Comparison of ENCODE assay signal across 2 cellular contexts in the genomic region with DNA sequence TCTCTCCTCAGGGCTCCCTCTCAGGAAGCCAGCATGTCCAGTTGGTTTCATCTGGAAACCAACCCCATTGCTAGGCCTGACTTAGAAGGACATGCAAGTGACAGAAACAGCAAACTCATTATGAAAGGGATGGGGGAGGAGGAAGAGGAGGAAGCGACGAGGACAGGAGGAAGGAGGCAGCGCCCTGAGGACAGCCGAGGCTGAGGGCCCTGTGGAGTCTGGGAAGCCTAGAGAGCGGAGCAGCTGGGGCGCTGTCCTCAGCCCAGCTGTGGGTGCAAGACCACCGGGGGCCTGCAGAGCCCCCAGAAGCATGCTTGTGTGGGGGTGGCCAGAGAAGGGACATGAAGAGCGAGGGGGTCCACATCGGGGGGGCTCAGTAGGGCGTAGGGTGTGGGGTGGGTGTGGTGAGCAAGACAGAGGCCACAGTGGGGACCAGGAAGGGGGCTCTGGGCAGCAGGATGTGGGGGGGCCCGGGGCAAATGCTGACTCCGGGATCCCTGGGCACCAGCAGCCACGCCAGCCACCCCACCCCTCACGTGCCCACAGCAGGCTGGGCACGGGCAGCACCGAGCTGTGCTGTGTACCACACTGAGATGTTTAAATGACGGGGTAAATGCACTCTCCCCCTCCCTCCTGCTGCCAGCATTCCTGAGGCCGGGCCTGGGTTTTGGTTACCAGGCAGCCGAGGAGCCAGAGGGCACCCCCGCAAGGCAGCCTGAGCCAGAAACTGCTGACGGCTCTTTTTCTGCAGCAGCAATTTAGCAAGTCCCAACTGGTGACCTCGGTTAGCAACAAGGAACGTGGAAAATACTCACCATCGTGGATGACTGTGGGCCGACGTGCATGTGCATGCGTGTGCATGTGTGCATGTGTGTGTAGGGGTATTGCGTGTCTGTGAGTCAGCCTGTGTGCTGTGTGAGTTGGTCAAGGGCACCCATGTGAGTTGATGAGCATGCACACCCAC.
TF ChIP-seq lines count a peak whose summit lies in the region.

No MANE protein-coding gene starts in this region.

TF ChIP-seq in SK-N-SH treated with all-trans-retinoic acid at 6 μM for 48 hours, 23 proteins besides CTCF, POLR2A, EP300 and RAD21 (continued from another document):
- no peak for TF ChIP-seq ARNTL (CRISPR knock-in tag; IDR thresholded peaks at IDR 0.05; ENCODE audit: borderline replicate concordance, low read depth)
- TF ChIP-seq GLIS3 (CRISPR knock-in tag; IDR thresholded peaks at IDR 0.05): no peak
- no peak for TF ChIP-seq ZNF70 (CRISPR knock-in tag; IDR thresholded peaks at IDR 0.05)
- no peak for TF ChIP-seq ZFP3 (CRISPR knock-in tag; IDR thresholded peaks at IDR 0.05)
- no peak for TF ChIP-seq POU6F1 (CRISPR knock-in tag; IDR thresholded peaks at IDR 0.05; ENCODE audit: borderline replicate concordance, low read depth)
- TF ChIP-seq, protein P1, sequence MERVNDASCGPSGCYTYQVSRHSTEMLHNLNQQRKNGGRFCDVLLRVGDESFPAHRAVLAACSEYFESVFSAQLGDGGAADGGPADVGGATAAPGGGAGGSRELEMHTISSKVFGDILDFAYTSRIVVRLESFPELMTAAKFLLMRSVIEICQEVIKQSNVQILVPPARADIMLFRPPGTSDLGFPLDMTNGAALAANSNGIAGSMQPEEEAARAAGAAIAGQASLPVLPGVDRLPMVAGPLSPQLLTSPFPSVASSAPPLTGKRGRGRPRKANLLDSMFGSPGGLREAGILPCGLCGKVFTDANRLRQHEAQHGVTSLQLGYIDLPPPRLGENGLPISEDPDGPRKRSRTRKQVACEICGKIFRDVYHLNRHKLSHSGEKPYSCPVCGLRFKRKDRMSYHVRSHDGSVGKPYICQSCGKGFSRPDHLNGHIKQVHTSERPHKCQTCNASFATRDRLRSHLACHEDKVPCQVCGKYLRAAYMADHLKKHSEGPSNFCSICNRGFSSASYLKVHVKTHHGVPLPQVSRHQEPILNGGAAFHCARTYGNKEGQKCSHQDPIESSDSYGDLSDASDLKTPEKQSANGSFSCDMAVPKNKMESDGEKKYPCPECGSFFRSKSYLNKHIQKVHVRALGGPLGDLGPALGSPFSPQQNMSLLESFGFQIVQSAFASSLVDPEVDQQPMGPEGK (CRISPR knock-in tag; IDR thresholded peaks at IDR 0.05; ENCODE audit: borderline replicate concordance): no peak
- no peak for TF ChIP-seq RARB (CRISPR knock-in tag; IDR thresholded peaks at IDR 0.05)
- TF ChIP-seq ZNF565 (CRISPR knock-in tag; conservative IDR thresholded peaks at IDR 0.05; ENCODE audit: low read depth): no peak
- no peak for TF ChIP-seq ISL1 (CRISPR knock-in tag; IDR thresholded peaks at IDR 0.05)
- no peak for TF ChIP-seq ESRRG (CRISPR knock-in tag; IDR thresholded peaks at IDR 0.05)

TF ChIP-seq in SK-N-SH, 30 proteins besides CTCF, POLR2A, EP300 and RAD21 (continued from another document):
- TF ChIP-seq, protein P2, sequence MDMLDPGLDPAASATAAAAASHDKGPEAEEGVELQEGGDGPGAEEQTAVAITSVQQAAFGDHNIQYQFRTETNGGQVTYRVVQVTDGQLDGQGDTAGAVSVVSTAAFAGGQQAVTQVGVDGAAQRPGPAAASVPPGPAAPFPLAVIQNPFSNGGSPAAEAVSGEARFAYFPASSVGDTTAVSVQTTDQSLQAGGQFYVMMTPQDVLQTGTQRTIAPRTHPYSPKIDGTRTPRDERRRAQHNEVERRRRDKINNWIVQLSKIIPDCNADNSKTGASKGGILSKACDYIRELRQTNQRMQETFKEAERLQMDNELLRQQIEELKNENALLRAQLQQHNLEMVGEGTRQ (IDR thresholded peaks at IDR 0.05; ENCODE audit: borderline replicate concordance, low read depth, low read length): no peak
- TF ChIP-seq TAF1 (IDR thresholded peaks at IDR 0.05; ENCODE audit: borderline replicate concordance, low read depth, low read length) (no peak), ELF1 (IDR thresholded peaks at IDR 0.05) (no peak), GATA2 (CRISPR knock-in tag; IDR thresholded peaks at IDR 0.05) (no peak), SIN3A (IDR thresholded peaks at IDR 0.05; ENCODE audit: borderline replicate concordance, low read depth, low read length) (no peak), TEAD4 (IDR thresholded peaks at IDR 0.05; ENCODE audit: borderline replicate concordance, insufficient read depth) (no peak), MEF2A (IDR thresholded peaks at IDR 0.05; ENCODE audit: borderline replicate concordance, low read depth) (no peak), NFIC (IDR thresholded peaks at IDR 0.05; ENCODE audit: borderline replicate concordance) (no peak), TCF12 (IDR thresholded peaks at IDR 0.05) (no peak), MXI1 (IDR thresholded peaks at IDR 0.05; ENCODE audit: low read depth, low read length) (no peak), FOXM1 (IDR thresholded peaks at IDR 0.05; ENCODE audit: low read depth) (no peak), USF1 (IDR thresholded peaks at IDR 0.05; ENCODE audit: borderline replicate concordance, low read depth) (no peak), NRF1 (IDR thresholded peaks at IDR 0.05; ENCODE audit: low read depth, low read length) (no peak), FOSL2 (IDR thresholded peaks at IDR 0.05; ENCODE audit: borderline replicate concordance, low read depth) (no peak), PBX3 (IDR thresholded peaks at IDR 0.05) (no peak), RXRA (IDR thresholded peaks at IDR 0.05; ENCODE audit: borderline replicate concordance, low read depth) (no peak), SMC3 (IDR thresholded peaks at IDR 0.05; ENCODE audit: low read depth, low read length) (no peak)
- TF ChIP-seq, protein P3, sequence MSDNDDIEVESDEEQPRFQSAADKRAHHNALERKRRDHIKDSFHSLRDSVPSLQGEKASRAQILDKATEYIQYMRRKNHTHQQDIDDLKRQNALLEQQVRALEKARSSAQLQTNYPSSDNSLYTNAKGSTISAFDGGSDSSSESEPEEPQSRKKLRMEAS (IDR thresholded peaks at IDR 0.05; ENCODE audit: low read depth): no peak
- TF ChIP-seq, protein P4, sequence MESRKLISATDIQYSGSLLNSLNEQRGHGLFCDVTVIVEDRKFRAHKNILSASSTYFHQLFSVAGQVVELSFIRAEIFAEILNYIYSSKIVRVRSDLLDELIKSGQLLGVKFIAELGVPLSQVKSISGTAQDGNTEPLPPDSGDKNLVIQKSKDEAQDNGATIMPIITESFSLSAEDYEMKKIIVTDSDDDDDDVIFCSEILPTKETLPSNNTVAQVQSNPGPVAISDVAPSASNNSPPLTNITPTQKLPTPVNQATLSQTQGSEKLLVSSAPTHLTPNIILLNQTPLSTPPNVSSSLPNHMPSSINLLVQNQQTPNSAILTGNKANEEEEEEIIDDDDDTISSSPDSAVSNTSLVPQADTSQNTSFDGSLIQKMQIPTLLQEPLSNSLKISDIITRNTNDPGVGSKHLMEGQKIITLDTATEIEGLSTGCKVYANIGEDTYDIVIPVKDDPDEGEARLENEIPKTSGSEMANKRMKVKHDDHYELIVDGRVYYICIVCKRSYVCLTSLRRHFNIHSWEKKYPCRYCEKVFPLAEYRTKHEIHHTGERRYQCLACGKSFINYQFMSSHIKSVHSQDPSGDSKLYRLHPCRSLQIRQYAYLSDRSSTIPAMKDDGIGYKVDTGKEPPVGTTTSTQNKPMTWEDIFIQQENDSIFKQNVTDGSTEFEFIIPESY (IDR thresholded peaks at IDR 0.05; ENCODE audit: borderline replicate concordance, low read depth): no peak
